ENCODE assay signal across 8 cellular contexts in genomic region chr2:213148572-213149331, GRCh38. TPM values are rescaled to one million over a fixed set of nuclear protein-coding genes. Genes with fewer than 3 reads are reported as not detected.
DNase-seq lines count a peak whose midpoint lies in the region; ATAC-seq and TF ChIP-seq lines count a peak whose summit lies in the region.

No MANE protein-coding gene starts in this region.

- peak overlapping the region; percentile 88 for H3K27ac ChIP-seq in VCaP

- ATAC-seq in activated T-cell treated with anti-CD3 and anti-CD28 coated beads, Interleukin-2, amount 50 U/mL, for 4 hours, result no peak
- ATAC-seq in activated CD4-positive, CD25-positive, alpha-beta regulatory T cell treated with anti-CD3 and anti-CD28 coated beads, Interleukin-2, amount 50 U/mL, for 24 hours, result no peak
- no peak for ATAC-seq in HG03025 (IDR thresholded peaks at IDR 0.05; ENCODE audit: low FRiP score, unreplicated experiment)

- peaks cover 30% of the 10 kb centered on the region for H3K27me3 Mint-ChIP-seq in activated T-cell treated with anti-CD3 and anti-CD28 coated beads, Interleukin-2, amount 50 U/mL, for 4 hours (ENCODE audit: low read depth)

- peaks cover 32% of the 10 kb centered on the region for H3K4me1 Mint-ChIP-seq in activated T-cell treated with anti-CD3 and anti-CD28 coated beads, Interleukin-2, amount 50 U/mL, for 4 hours (ENCODE audit: low read depth)

- H3K36me3 Mint-ChIP-seq in activated T-cell treated with anti-CD3 and anti-CD28 coated beads, Interleukin-2, amount 50 U/mL, for 4 hours (ENCODE audit: insufficient read depth), result no peaks in the 10 kb centered on the region

- DNase-seq in activated T-cell treated with anti-CD3 and anti-CD28 coated beads, Interleukin-2, amount 50 U/mL, for 4 hours, result no peak
- no peak for DNase-seq in activated T-cell treated with anti-CD3 and anti-CD28 coated beads, Interleukin-2, amount 50 U/mL, for 1 hour
- DNase-seq in hippocampal formation (lab: John Stamatoyannopoulos, UW), result peak; percentile 6 to 73
- peak; percentile 79 for DNase-seq in superior temporal gyrus (ENCODE audit: extremely low spot score)
- DNase-seq in middle frontal gyrus (ENCODE audit: extremely low spot score, low spot score), result no peak

- no peak for TF ChIP-seq CTCF in VCaP (conservative IDR thresholded peaks at IDR 0.05)

- H3K9me3 Mint-ChIP-seq in activated T-cell treated with anti-CD3 and anti-CD28 coated beads, Interleukin-2, amount 50 U/mL, for 4 hours, result no peaks in the 10 kb centered on the region

- peak overlapping the region; percentile 84 for H3K4me3 Mint-ChIP-seq in activated T-cell treated with anti-CD3 and anti-CD28 coated beads, Interleukin-2, amount 50 U/mL, for 4 hours

RNA-seq across cellular contexts. Expression of gene IKZF2, which starts 2.7 kb away (rescaled TPM):
- 10 to 100 TPM in 2 of 3 donors, 1 to 10 TPM in 1; 8.0 to 11.2 (median 10.5) TPM for total RNA-seq in activated T-cell treated with anti-CD3 and anti-CD28 coated beads, Interleukin-2, amount 50 U/mL, for 4 hours

Comparison
In these comparisons a context has a peak if more than half of its experiments do, and no peak if none do; other contexts are left out.
1. DNase-seq: peak in hippocampal formation (2 of 2) and superior temporal gyrus (single experiment); none in activated T-cell treated with anti-CD3 and anti-CD28 coated beads, Interleukin-2, amount 50 U/mL, for 4 hours (single experiment), activated T-cell treated with anti-CD3 and anti-CD28 coated beads, Interleukin-2, amount 50 U/mL, for 1 hour (single experiment) and middle frontal gyrus (single experiment).